Comparison of ENCODE assay signal across 14 cellular contexts in genomic region chr7:124930655-124931597, GRCh38. TPM values are rescaled to one million over a fixed set of nuclear protein-coding genes. Genes with fewer than 3 reads are reported as not detected.
DNase-seq lines count a peak whose midpoint lies in the region; ATAC-seq and TF ChIP-seq lines count a peak whose summit lies in the region.
"Had no signal": no experiment of that assay in that cellular context is flagged by ENCODE, and none has a peak within 500 bp of the region (broad histone marks: within the 10 kb centered on the region; RNA-seq: fewer than 3 reads in every experiment).

No MANE protein-coding gene starts in this region.

- H3K27ac ChIP-seq in right lobe of liver: no peak overlapping the region

- peaks cover 4% of the 10 kb centered on the region for H3K4me1 Mint-ChIP-seq in activated T-helper 17 cell treated with anti-CD3 and anti-CD28 coated beads, Interleukin-2, amount 50 U/mL, for 72 hours
- H3K4me1 Mint-ChIP-seq in natural killer cell: peaks cover 18 to 21% of the 10 kb centered on the region in 2 donors

- H3K4me3 ChIP-seq in right lobe of liver: no peak overlapping the region

- peaks cover 28% of the 10 kb centered on the region for H3K36me3 Mint-ChIP-seq in activated T-helper 17 cell treated with anti-CD3 and anti-CD28 coated beads, Interleukin-2, amount 50 U/mL, for 72 hours (ENCODE audit: low read depth)
- no peaks in the 10 kb centered on the region for H3K36me3 Mint-ChIP-seq in natural killer cell

- 70% methylated on average over 17 of the region's 18 CpGs for WGBS in right lobe of liver (ENCODE audit: insufficient coverage, low coverage, low lambda C conversion rate, missing lambda C conversion rate)

- H3K4me3 Mint-ChIP-seq in activated T-helper 17 cell treated with anti-CD3 and anti-CD28 coated beads, Interleukin-2, amount 50 U/mL, for 72 hours: peak overlapping the region; percentile 37
- H3K4me3 Mint-ChIP-seq in natural killer cell: peak overlapping the region; percentile 54

- H3K9me3 Mint-ChIP-seq in activated T-helper 17 cell treated with anti-CD3 and anti-CD28 coated beads, Interleukin-2, amount 50 U/mL, for 72 hours: no peaks in the 10 kb centered on the region
- no peaks in the 10 kb centered on the region for H3K9me3 Mint-ChIP-seq in natural killer cell

- intact Hi-C loops in cardiac septum (cut with DNase I) (no loop called here), Right ventricle myocardium superior (cut with DNase I) (no loop called here), natural killer cell (cut with micrococcal nuclease) (no loop called here), right lobe of liver (cut with DNase I) (no loop called here)

- H3K4me1 ChIP-seq in right lobe of liver: peaks cover 0 to 10% (median 3%) of the 10 kb centered on the region in 4 donors

- no peak for TF ChIP-seq POLR2A in right lobe of liver (IDR thresholded peaks at IDR 0.05)

- H3K9me3 ChIP-seq in right lobe of liver: no peaks in the 10 kb centered on the region
- H3K9me3 ChIP-seq: stomach, vagina had no signal

- H3K36me3 ChIP-seq in right lobe of liver: no peaks in the 10 kb centered on the region
- H3K36me3 ChIP-seq: stomach had no signal

- TF ChIP-seq CTCF in natural killer cell (IDR thresholded peaks at IDR 0.05) (no peak), right lobe of liver (IDR thresholded peaks at IDR 0.05) (no peak)

- ATAC-seq in Right ventricle myocardium superior (ENCODE audit: poor library complexity) (no peak), natural killer cell (no peak), right lobe of liver (no peak)
- no peak for ATAC-seq in activated T-helper 17 cell treated with anti-CD3 and anti-CD28 coated beads, Interleukin-2, amount 50 U/mL, for 72 hours (replicated peaks)

- H3K27me3 Mint-ChIP-seq in activated T-helper 17 cell treated with anti-CD3 and anti-CD28 coated beads, Interleukin-2, amount 50 U/mL, for 72 hours: no peaks in the 10 kb centered on the region
- no peaks in the 10 kb centered on the region for H3K27me3 Mint-ChIP-seq in natural killer cell (ENCODE audit: low read depth in 2 of 2)

- no peaks in the 10 kb centered on the region for H3K27me3 ChIP-seq in right lobe of liver
- H3K27me3 ChIP-seq: stomach, vagina had no signal

- peak overlapping the region; percentile 56 for H3K27ac Mint-ChIP-seq in activated T-helper 17 cell treated with anti-CD3 and anti-CD28 coated beads, Interleukin-2, amount 50 U/mL, for 72 hours
- peak overlapping the region; percentile 62 to 79 for H3K27ac Mint-ChIP-seq in natural killer cell

- DNase-seq in cardiac septum (ENCODE audit: low spot score): peak; percentile 70
- DNase-seq in Right ventricle myocardium superior: no peak
- DNase-seq in natural killer cell: no peak
- DNase-seq in GM19238 (ENCODE audit: insufficient read length, low spot score): no peak
- no peak for DNase-seq in NCI-H2196 (lab: John Stamatoyannopoulos, UW; ENCODE audit: unreplicated experiment)
- DNase-seq in RPMI8226: no peak
- no peak for DNase-seq in right lobe of liver
- DNase-seq: foreskin melanocyte; left cardiac atrium; NCI-H524 treated with DMSO at 0.1 percent for 48 hours; stimulated activated CD4-positive, alpha-beta T cell treated with anti-CD3 and anti-CD28 coated beads, Interleukin-15, amount 100 ng/mL, for 24 hours; stomach had no signal

RNA-seq across cellular contexts. Expression of gene POT1, which starts 1.3 kb away (rescaled TPM):
- total RNA-seq in cardiac septum (14.6 TPM), Right ventricle myocardium superior (13.4 TPM), natural killer cell (10 to 100 TPM; 19.7 to 22.0 (median 20.8) TPM), right lobe of liver (10 to 100 TPM in 3 of 6 experiments, 1 to 10 TPM in 3; 7.8 to 12.4 (median 10.0) TPM)
- total RNA-seq in activated T-helper 17 cell treated with anti-CD3 and anti-CD28 coated beads, Interleukin-2, amount 50 U/mL, for 72 hours: 10 to 100 TPM; 31.8 to 45.1 TPM
